In genomic region chr13:102128216-102128800, GRCh38 we compare ENCODE assay signal across 10 cellular contexts.
DNase-seq lines count a peak whose midpoint lies in the region; FAIRE-seq and TF ChIP-seq lines count a peak whose summit lies in the region.
"Had no signal": no experiment of that assay in that cellular context is flagged by ENCODE, and none has a peak within 500 bp of the region (broad histone marks: within the 10 kb centered on the region; RNA-seq: fewer than 3 reads in every experiment).

No MANE protein-coding gene starts in this region.

- H4K20me1 ChIP-seq in keratinocyte (ENCODE audit: control insufficient read depth, extremely low read depth, insufficient read depth, low read length): no peaks in the 10 kb centered on the region

- no peak overlapping the region for H3K9ac ChIP-seq in keratinocyte (ENCODE audit: control insufficient read depth, extremely low read depth, insufficient read depth, low read length)

- H3K79me2 ChIP-seq in keratinocyte (ENCODE audit: control insufficient read depth, insufficient read depth, low read length): no peaks in the 10 kb centered on the region

- DNase-seq in EH (ENCODE audit: low read depth): peak; percentile 2
- DNase-seq in HCEC 1CT: peak; percentile 90
- DNase-seq in NCI-H460 (ENCODE audit: extremely low read depth, low read depth): peak; percentile 69
- DNase-seq in keratinocyte (ENCODE audit: low read depth, low spot score): peak; percentile 69
- DNase-seq in GM12892 (ENCODE audit: insufficient read length): no peak
- no peak for DNase-seq in activated T-cell treated with anti-CD3 and anti-CD28 coated beads, Interleukin-2, amount 50 U/mL, for 1 hour
- no peak for DNase-seq in head of caudate nucleus
- no peak for DNase-seq in hippocampal formation (lab: John Stamatoyannopoulos, UW)
- DNase-seq: NCI-H524, substantia nigra had no signal

- H3K4me3 ChIP-seq in keratinocyte (ENCODE audit: control insufficient read depth in 2 of 3, extremely low read depth in 1 of 3, insufficient read depth in 2 of 3, low read depth in 1 of 3, low read length in 3 of 3): peak overlapping the region in 1 of 3 experiments; percentile 10

- H3K4me1 ChIP-seq in keratinocyte (ENCODE audit: control insufficient read depth, extremely low read depth, insufficient read depth, low read length): peaks cover 8% of the 10 kb centered on the region

- no peaks in the 10 kb centered on the region for H3K36me3 ChIP-seq in keratinocyte (ENCODE audit: control insufficient read depth in 2 of 2, extremely low read depth in 1 of 2, insufficient read depth in 2 of 2, low read length in 2 of 2)

- no peaks in the 10 kb centered on the region for H3K9me3 ChIP-seq in keratinocyte (ENCODE audit: control insufficient read depth, low read depth, low read length)

- H3K9me1 ChIP-seq in keratinocyte (ENCODE audit: control insufficient read depth, extremely low read depth, insufficient read depth, low read length): no peaks in the 10 kb centered on the region

- dilution Hi-C loops in keratinocyte (cut with MboI; ENCODE audit: extremely low pct_ligation_motif_present, low sequenced_read_pairs): no loop called here

- peak overlapping the region; percentile 17 for H2AFZ ChIP-seq in keratinocyte (ENCODE audit: control insufficient read depth, low read length)

- intact Hi-C loops in head of caudate nucleus (cut with DNase I): no loop called here

- no peak for TF ChIP-seq CTCF in keratinocyte (optimal IDR thresholded peaks at IDR 0.05 in 1 of 3, IDR thresholded peaks at IDR 0.05 in 1 of 3, conservative IDR thresholded peaks at IDR 0.05 in 1 of 3; ENCODE audit: extremely low read depth in 1 of 3, insufficient read depth in 2 of 3, low read length in 3 of 3)

- no peaks in the 10 kb centered on the region for H3K27me3 ChIP-seq in keratinocyte (ENCODE audit: control insufficient read depth, extremely low read depth, insufficient read depth, low read length)

- H3K27ac ChIP-seq in keratinocyte (ENCODE audit: control insufficient read depth, insufficient read depth, low read length): peak overlapping the region; percentile 2

- peak; percentile 98 for FAIRE-seq in keratinocyte (lab: Jason Lieb, UNC)
- FAIRE-seq in GM12892 (lab: Jason Lieb, UNC): no peak

- H3K4me2 ChIP-seq in keratinocyte (ENCODE audit: control insufficient read depth, extremely low read depth, insufficient read depth, low read depth, low read length): peak overlapping the region; percentile 49

- TF ChIP-seq POLR2A in GM12892 (IDR thresholded peaks at IDR 0.05; ENCODE audit: low read depth, low read length): no peak

Comparison
In these comparisons a context has a peak if more than half of its experiments do, and no peak if none do; other contexts are left out.
1. DNase-seq: peak in EH (single experiment), HCEC 1CT (single experiment), NCI-H460 (single experiment) and keratinocyte (single experiment); none in GM12892 (single experiment), activated T-cell treated with anti-CD3 and anti-CD28 coated beads, Interleukin-2, amount 50 U/mL, for 1 hour (single experiment), head of caudate nucleus (0 of 42) and hippocampal formation (0 of 2).